1 cellular context compared by ENCODE assay signal in genomic region chr12:106353178-106353577, GRCh38.
TF ChIP-seq lines count a peak whose summit lies in the region.

No MANE protein-coding gene starts in this region.

TF ChIP-seq in H1, 55 proteins besides CTCF, POLR2A, EP300 and RAD21 (continued from another document):
- TF ChIP-seq ATF2 (IDR thresholded peaks at IDR 0.05; ENCODE audit: low read length) = no peak
